In genomic region chr7:124460555-124460954, GRCh38 we compare ENCODE assay signal across 1 cellular context.
TF ChIP-seq lines count a peak whose summit lies in the region.

No MANE protein-coding gene starts in this region.

TF ChIP-seq in HepG2, 621 proteins besides CTCF, POLR2A, EP300 and RAD21 (continued from another document and continues in another):
- TF ChIP-seq, protein P1, sequence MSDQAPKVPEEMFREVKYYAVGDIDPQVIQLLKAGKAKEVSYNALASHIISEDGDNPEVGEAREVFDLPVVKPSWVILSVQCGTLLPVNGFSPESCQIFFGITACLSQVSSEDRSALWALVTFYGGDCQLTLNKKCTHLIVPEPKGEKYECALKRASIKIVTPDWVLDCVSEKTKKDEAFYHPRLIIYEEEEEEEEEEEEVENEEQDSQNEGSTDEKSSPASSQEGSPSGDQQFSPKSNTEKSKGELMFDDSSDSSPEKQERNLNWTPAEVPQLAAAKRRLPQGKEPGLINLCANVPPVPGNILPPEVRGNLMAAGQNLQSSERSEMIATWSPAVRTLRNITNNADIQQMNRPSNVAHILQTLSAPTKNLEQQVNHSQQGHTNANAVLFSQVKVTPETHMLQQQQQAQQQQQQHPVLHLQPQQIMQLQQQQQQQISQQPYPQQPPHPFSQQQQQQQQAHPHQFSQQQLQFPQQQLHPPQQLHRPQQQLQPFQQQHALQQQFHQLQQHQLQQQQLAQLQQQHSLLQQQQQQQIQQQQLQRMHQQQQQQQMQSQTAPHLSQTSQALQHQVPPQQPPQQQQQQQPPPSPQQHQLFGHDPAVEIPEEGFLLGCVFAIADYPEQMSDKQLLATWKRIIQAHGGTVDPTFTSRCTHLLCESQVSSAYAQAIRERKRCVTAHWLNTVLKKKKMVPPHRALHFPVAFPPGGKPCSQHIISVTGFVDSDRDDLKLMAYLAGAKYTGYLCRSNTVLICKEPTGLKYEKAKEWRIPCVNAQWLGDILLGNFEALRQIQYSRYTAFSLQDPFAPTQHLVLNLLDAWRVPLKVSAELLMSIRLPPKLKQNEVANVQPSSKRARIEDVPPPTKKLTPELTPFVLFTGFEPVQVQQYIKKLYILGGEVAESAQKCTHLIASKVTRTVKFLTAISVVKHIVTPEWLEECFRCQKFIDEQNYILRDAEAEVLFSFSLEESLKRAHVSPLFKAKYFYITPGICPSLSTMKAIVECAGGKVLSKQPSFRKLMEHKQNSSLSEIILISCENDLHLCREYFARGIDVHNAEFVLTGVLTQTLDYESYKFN (CRISPR knock-in tag; conservative IDR thresholded peaks at IDR 0.05) = peak; percentile 46; the same call in 1 of the 2 replicates
- TF ChIP-seq ZNF567 (CRISPR knock-in tag; IDR thresholded peaks at IDR 0.05; ENCODE audit: borderline replicate concordance) (no peak), RBAK (CRISPR knock-in tag; IDR thresholded peaks at IDR 0.05) (no peak), DNMT1 (CRISPR knock-in tag; IDR thresholded peaks at IDR 0.05) (no peak), DMTF1 (CRISPR knock-in tag; IDR thresholded peaks at IDR 0.05) (no peak), ARID2 (CRISPR knock-in tag; IDR thresholded peaks at IDR 0.05; ENCODE audit: borderline replicate concordance) (no peak), TBX3 (IDR thresholded peaks at IDR 0.05; ENCODE audit: borderline replicate concordance) (peak; percentile 69; the same call in 1 of the 2 replicates), ZBTB38 (CRISPR knock-in tag; IDR thresholded peaks at IDR 0.05) (no peak), ZNF546 (CRISPR knock-in tag; conservative IDR thresholded peaks at IDR 0.05) (no peak), ZKSCAN1 (IDR thresholded peaks at IDR 0.05; ENCODE audit: low read length) (no peak), MTA3 (CRISPR knock-in tag; IDR thresholded peaks at IDR 0.05) (no peak), ARHGAP35 (CRISPR knock-in tag; IDR thresholded peaks at IDR 0.05; ENCODE audit: borderline replicate concordance) (no peak), MXD3 (CRISPR knock-in tag; IDR thresholded peaks at IDR 0.05) (no peak), ZNF143 (CRISPR knock-in tag; IDR thresholded peaks at IDR 0.05) (no peak), ZHX2 (IDR thresholded peaks at IDR 0.05; ENCODE audit: low read depth) (no peak), ZHX2 (CRISPR knock-in tag; IDR thresholded peaks at IDR 0.05; ENCODE audit: borderline replicate concordance) (no peak), ZFP36L1 (CRISPR knock-in tag; IDR thresholded peaks at IDR 0.05) (no peak), IKZF1 (IDR thresholded peaks at IDR 0.05) (no peak), JARID2 (CRISPR knock-in tag; IDR thresholded peaks at IDR 0.05; ENCODE audit: insufficient replicate concordance) (no peak), RXRB (CRISPR knock-in tag; IDR thresholded peaks at IDR 0.05; ENCODE audit: borderline replicate concordance) (no peak), ZBTB8A (CRISPR knock-in tag; IDR thresholded peaks at IDR 0.05; ENCODE audit: borderline replicate concordance, low read depth) (no peak), FOXK1 (CRISPR knock-in tag; IDR thresholded peaks at IDR 0.05; ENCODE audit: borderline replicate concordance, low read depth) (no peak), JDP2 (CRISPR knock-in tag; IDR thresholded peaks at IDR 0.05; ENCODE audit: borderline replicate concordance) (no peak), SP5 (CRISPR knock-in tag; IDR thresholded peaks at IDR 0.05; ENCODE audit: borderline replicate concordance, low read depth) (0 out of 2 replicates have a peak, but pooled peaks have one; percentile 18), CCAR2 (optimal IDR thresholded peaks at IDR 0.05; ENCODE audit: low read depth, low read length) (no peak), ZBTB44 (CRISPR knock-in tag; IDR thresholded peaks at IDR 0.05) (no peak), RBFOX2 (IDR thresholded peaks at IDR 0.05; ENCODE audit: low read depth, low read length) (no peak), ZNF44 (CRISPR knock-in tag; IDR thresholded peaks at IDR 0.05) (no peak), MIER3 (CRISPR knock-in tag; IDR thresholded peaks at IDR 0.05; ENCODE audit: borderline replicate concordance) (no peak), ZNF317 (CRISPR knock-in tag; IDR thresholded peaks at IDR 0.05) (no peak), SKIL (CRISPR knock-in tag; IDR thresholded peaks at IDR 0.05; ENCODE audit: borderline replicate concordance) (no peak), RARA (CRISPR knock-in tag; IDR thresholded peaks at IDR 0.05) (peak; percentile 28; the same call in 1 of the 2 replicates), TAF15 (IDR thresholded peaks at IDR 0.05; ENCODE audit: low read depth, low read length, poor library complexity, severe bottlenecking) (no peak), SIN3B (IDR thresholded peaks at IDR 0.05; ENCODE audit: low read length) (no peak), AHR (CRISPR knock-in tag; IDR thresholded peaks at IDR 0.05) (no peak), CREB1 (IDR thresholded peaks at IDR 0.05) (no peak), CREB1 (CRISPR knock-in tag; IDR thresholded peaks at IDR 0.05) (no peak), KLF13 (CRISPR knock-in tag; IDR thresholded peaks at IDR 0.05) (no peak), ZEB1 (IDR thresholded peaks at IDR 0.05; ENCODE audit: insufficient replicate concordance, low read depth) (no peak), RAD51 (IDR thresholded peaks at IDR 0.05; ENCODE audit: borderline replicate concordance) (no peak), RERE (CRISPR knock-in tag; IDR thresholded peaks at IDR 0.05; ENCODE audit: low read depth) (peak; percentile 79), AKAP8 (CRISPR knock-in tag; IDR thresholded peaks at IDR 0.05) (no peak), ISL2 (CRISPR knock-in tag; IDR thresholded peaks at IDR 0.05) (peak; percentile 39; the same call in 1 of the 2 replicates)
- TF ChIP-seq, protein P2, sequence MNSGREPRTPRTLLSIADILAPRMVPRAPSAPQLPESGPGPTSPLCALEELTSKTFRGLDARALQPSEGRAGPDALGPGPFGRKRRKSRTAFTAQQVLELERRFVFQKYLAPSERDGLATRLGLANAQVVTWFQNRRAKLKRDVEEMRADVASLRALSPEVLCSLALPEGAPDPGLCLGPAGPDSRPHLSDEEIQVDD (CRISPR knock-in tag; IDR thresholded peaks at IDR 0.05; ENCODE audit: borderline replicate concordance) = no peak
